ENCODE assay signal across 18 cellular contexts in the genomic region with DNA sequence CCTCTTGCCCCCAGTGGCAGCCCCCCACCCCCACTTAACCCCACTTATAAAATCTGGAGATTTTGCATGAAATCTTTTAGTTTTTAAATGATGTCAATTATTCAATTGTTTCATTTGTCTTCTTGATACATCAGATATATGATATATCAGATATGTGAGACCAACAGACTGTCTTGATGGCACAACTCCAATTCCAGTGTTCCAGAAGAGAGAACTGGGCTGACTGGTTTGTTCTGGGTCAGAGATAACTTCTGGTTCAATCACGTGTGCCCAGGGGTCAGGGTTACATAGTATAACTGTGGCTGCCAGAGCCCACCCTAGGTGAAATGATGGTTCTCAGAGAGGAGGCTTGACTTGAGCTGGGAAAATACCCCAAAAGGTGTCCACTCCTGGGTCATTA. TPM values are rescaled to one million over a fixed set of nuclear protein-coding genes. Genes with fewer than 3 reads are reported as not detected.
DNase-seq lines count a peak whose midpoint lies in the region; ATAC-seq and TF ChIP-seq lines count a peak whose summit lies in the region.
"Had no signal": no experiment of that assay in that cellular context is flagged by ENCODE, and none has a peak within 500 bp of the region (broad histone marks: within the 10 kb centered on the region; RNA-seq: fewer than 3 reads in every experiment).

No MANE protein-coding gene starts in this region.

- H4K20me1 ChIP-seq in HCT116 (ENCODE audit: insufficient read depth), result no peaks in the 10 kb centered on the region

- no peak for DNase-seq in activated CD4-positive, alpha-beta T cell treated with anti-CD3 and anti-CD28 coated beads, Interleukin-2, amount 10 ng/mL, durations not matched to agents 24 days and 14 days
- DNase-seq in activated CD4-positive, alpha-beta T cell treated with anti-CD3 and anti-CD28 coated beads for 1 hour, result no peak
- DNase-seq in HCT116 (ENCODE audit: low read depth, low spot score) (no peak), osteocyte (ENCODE audit: extremely low spot score, unreplicated experiment) (no peak), DMS 273 treated with DMSO at 0.1 percent for 48 hours (lab: John Stamatoyannopoulos, UW) (no peak), T-helper 1 cell (no peak), Caco-2 (no peak)
- DNase-seq in activated T-helper 2 cell treated with anti-CD3 and anti-CD28 coated beads, Interferon-gamma antibody, Interleukin-2, Interleukin-4, amounts not matched to agents 10 μg/mL and 5 μg/mL and 100 μg/mL, durations not matched to agents 14 hours and 24 hours and 36 hours (ENCODE audit: low spot score), result no peak
- DNase-seq: 8988T, DMS153, KG1, MM.1S, NCI-H1105, NCI-H1694 treated with DMSO at 0.1 percent for 48 hours, NCI-H2171, NCI-H82, SJCRH30 had no signal

- no peak overlapping the region for H3K9ac ChIP-seq in HCT116 (ENCODE audit: low read length)
- H3K9ac ChIP-seq: BLaER1 treated with 17β-estradiol and CSF1 and Interleukin-3, amounts not matched to agents 10 nM and 100 nM had no signal

- no peak for TF ChIP-seq POLR2A in HCT116 (IDR thresholded peaks at IDR 0.05; ENCODE audit: borderline replicate concordance, extremely low read depth, insufficient read depth, insufficient read length)

- peaks cover 7% of the 10 kb centered on the region for H3K27me3 Mint-ChIP-seq in activated CD4-positive, alpha-beta T cell treated with anti-CD3 and anti-CD28 coated beads, Interleukin-2, amount 10 ng/mL, durations not matched to agents 24 days and 14 days
- H3K27me3 Mint-ChIP-seq in activated T-helper 2 cell treated with anti-CD3 and anti-CD28 coated beads, Interferon-gamma antibody, Interleukin-2, Interleukin-4, amounts not matched to agents 10 μg/mL and 5 μg/mL and 100 μg/mL, durations not matched to agents 14 hours and 24 hours and 36 hours (ENCODE audit: low read depth), result peaks cover 1% of the 10 kb centered on the region
- H3K27me3 Mint-ChIP-seq in osteocyte (ENCODE audit: unreplicated experiment) (no peaks in the 10 kb centered on the region), Caco-2 (ENCODE audit: insufficient read depth, unreplicated experiment) (no peaks in the 10 kb centered on the region)

- peak overlapping the region; percentile 66 for H3K4me2 ChIP-seq in HCT116 (ENCODE audit: low read length)
- H3K4me2 ChIP-seq: BLaER1 treated with 17β-estradiol and CSF1 and Interleukin-3, amounts not matched to agents 10 nM and 100 nM had no signal

- TF ChIP-seq RAD21 in HCT116 (IDR thresholded peaks at IDR 0.05; ENCODE audit: low read depth), result no peak

- no peak overlapping the region for H3K27ac ChIP-seq in HCT116 (ENCODE audit: low read depth, low read length)
- H3K27ac ChIP-seq: BLaER1 treated with 17β-estradiol and CSF1 and Interleukin-3, amounts not matched to agents 10 nM and 100 nM; SJCRH30 had no signal

- H2AFZ ChIP-seq in HCT116 (ENCODE audit: low read depth, low read length, poor library complexity, severe bottlenecking), result no peak overlapping the region

- peak overlapping the region; percentile 93 for H3K27ac Mint-ChIP-seq in activated CD4-positive, alpha-beta T cell treated with anti-CD3 and anti-CD28 coated beads, Interleukin-2, amount 10 ng/mL, durations not matched to agents 24 days and 14 days
- peak overlapping the region; percentile 96 for H3K27ac Mint-ChIP-seq in activated T-helper 2 cell treated with anti-CD3 and anti-CD28 coated beads, Interferon-gamma antibody, Interleukin-2, Interleukin-4, amounts not matched to agents 10 μg/mL and 5 μg/mL and 100 μg/mL, durations not matched to agents 14 hours and 24 hours and 36 hours
- peak overlapping the region; percentile 41 for H3K27ac Mint-ChIP-seq in osteocyte (ENCODE audit: unreplicated experiment)
- H3K27ac Mint-ChIP-seq in Caco-2 (ENCODE audit: unreplicated experiment), result no peak overlapping the region

- H3K36me3 Mint-ChIP-seq in activated CD4-positive, alpha-beta T cell treated with anti-CD3 and anti-CD28 coated beads, Interleukin-2, amount 10 ng/mL, durations not matched to agents 24 days and 14 days (ENCODE audit: low read depth), result peaks cover 8% of the 10 kb centered on the region
- peaks cover 25% of the 10 kb centered on the region for H3K36me3 Mint-ChIP-seq in activated T-helper 2 cell treated with anti-CD3 and anti-CD28 coated beads, Interferon-gamma antibody, Interleukin-2, Interleukin-4, amounts not matched to agents 10 μg/mL and 5 μg/mL and 100 μg/mL, durations not matched to agents 14 hours and 24 hours and 36 hours (ENCODE audit: low read depth)
- H3K36me3 Mint-ChIP-seq in osteocyte (ENCODE audit: unreplicated experiment), result peaks cover 9% of the 10 kb centered on the region
- no peaks in the 10 kb centered on the region for H3K36me3 Mint-ChIP-seq in Caco-2 (ENCODE audit: insufficient read depth, unreplicated experiment)

- peaks cover 16% of the 10 kb centered on the region for H3K9me3 Mint-ChIP-seq in activated CD4-positive, alpha-beta T cell treated with anti-CD3 and anti-CD28 coated beads, Interleukin-2, amount 10 ng/mL, durations not matched to agents 24 days and 14 days
- peaks cover 41% of the 10 kb centered on the region for H3K9me3 Mint-ChIP-seq in activated T-helper 2 cell treated with anti-CD3 and anti-CD28 coated beads, Interferon-gamma antibody, Interleukin-2, Interleukin-4, amounts not matched to agents 10 μg/mL and 5 μg/mL and 100 μg/mL, durations not matched to agents 14 hours and 24 hours and 36 hours
- H3K9me3 Mint-ChIP-seq in osteocyte (ENCODE audit: unreplicated experiment) (peaks cover 8% of the 10 kb centered on the region), Caco-2 (ENCODE audit: unreplicated experiment) (no peaks in the 10 kb centered on the region)

- H3K4me1 Mint-ChIP-seq in activated CD4-positive, alpha-beta T cell treated with anti-CD3 and anti-CD28 coated beads, Interleukin-2, amount 10 ng/mL, durations not matched to agents 24 days and 14 days, result peaks cover 21% of the 10 kb centered on the region
- H3K4me1 Mint-ChIP-seq in activated T-helper 2 cell treated with anti-CD3 and anti-CD28 coated beads, Interferon-gamma antibody, Interleukin-2, Interleukin-4, amounts not matched to agents 10 μg/mL and 5 μg/mL and 100 μg/mL, durations not matched to agents 14 hours and 24 hours and 36 hours (ENCODE audit: low read depth), result peaks cover 24% of the 10 kb centered on the region
- H3K4me1 Mint-ChIP-seq in osteocyte (ENCODE audit: unreplicated experiment), result peaks cover 40% of the 10 kb centered on the region
- peaks cover 4% of the 10 kb centered on the region for H3K4me1 Mint-ChIP-seq in Caco-2 (ENCODE audit: low read depth, unreplicated experiment)

- TF ChIP-seq CTCF in HCT116 (IDR thresholded peaks at IDR 0.05 in 2 of 3, conservative IDR thresholded peaks at IDR 0.05 in 1 of 3; ENCODE audit: borderline replicate concordance in 1 of 3, insufficient read depth in 1 of 3, low read depth in 2 of 3, low read length in 2 of 3) (no peak), osteocyte (IDR thresholded peaks at IDR 0.05) (no peak), Caco-2 (IDR thresholded peaks at IDR 0.05; ENCODE audit: insufficient read depth in 1 of 2, low read depth in 1 of 2, low read length in 1 of 2, severe bottlenecking in 1 of 2, unreplicated experiment in 1 of 2) (no peak)

- H3K4me1 ChIP-seq in HCT116 (ENCODE audit: control insufficient read depth in 1 of 2, insufficient read depth in 2 of 2, low read length in 2 of 2) (peaks cover 3 to 51% of the 10 kb centered on the region in 2 experiments), Caco-2 (peaks cover 4% of the 10 kb centered on the region; the same call in 1 of the 2 replicates)
- H3K4me1 ChIP-seq: BLaER1 treated with 17β-estradiol and CSF1 and Interleukin-3, amounts not matched to agents 10 nM and 100 nM; SJCRH30 had no signal

- RAD21 ChIA-PET in HCT116 (lab: Charles Lee; ENCODE audit: low non-redundant PET in 1 of 2, low total read pairs in 2 of 2, uncharacterized antibody in 2 of 2, unreplicated experiment in 2 of 2), result interaction anchor here in 1 of 2 experiments (0.6 kb wide), 1 partner anchor 235 kb away, joined by 3 read pairs; no protein-coding TSS in a partner anchor

- CTCF ChIA-PET in HCT116 (lab: Charles Lee), result no interaction called here
- CTCF ChIA-PET in Caco-2 (lab: Charles Lee), result no interaction called here

- no peak for ATAC-seq in HCT116

- POLR2A ChIA-PET in HCT116 (lab: Charles Lee), result no interaction called here
- POLR2A ChIA-PET in Caco-2 (lab: Charles Lee), result no interaction called here

- H3K4me3 Mint-ChIP-seq in activated CD4-positive, alpha-beta T cell treated with anti-CD3 and anti-CD28 coated beads, Interleukin-2, amount 10 ng/mL, durations not matched to agents 24 days and 14 days, result no peak overlapping the region
- no peak overlapping the region for H3K4me3 Mint-ChIP-seq in activated T-helper 2 cell treated with anti-CD3 and anti-CD28 coated beads, Interferon-gamma antibody, Interleukin-2, Interleukin-4, amounts not matched to agents 10 μg/mL and 5 μg/mL and 100 μg/mL, durations not matched to agents 14 hours and 24 hours and 36 hours (ENCODE audit: low read depth)
- H3K4me3 Mint-ChIP-seq in osteocyte (ENCODE audit: unreplicated experiment), result no peak overlapping the region
- no peak overlapping the region for H3K4me3 Mint-ChIP-seq in Caco-2 (ENCODE audit: unreplicated experiment)

- intact Hi-C loops in activated CD4-positive, alpha-beta T cell treated with anti-CD3 and anti-CD28 coated beads, Interleukin-2, amount 10 ng/mL, durations not matched to agents 24 days and 14 days (cut with micrococcal nuclease), result loop anchor here (1.0 to 5.0 kb wide), 3 partner anchors 33 to 403 kb away; partner anchors contain the start of genes ATG7 and VGLL4
- intact Hi-C loops in HCT116 (cut with micrococcal nuclease) (loop anchor here (5.0 to 10.0 kb wide), 2 partner anchors 413 to 595 kb away; no protein-coding TSS in a partner anchor), Caco-2 (cut with micrococcal nuclease; ENCODE audit: unreplicated experiment) (loop anchor here (5.0 kb wide), 1 partner anchor 413 kb away; no protein-coding TSS in a partner anchor)
- intact Hi-C loops in activated T-helper 2 cell treated with anti-CD3 and anti-CD28 coated beads, Interferon-gamma antibody, Interleukin-2, Interleukin-4, amounts not matched to agents 10 μg/mL and 5 μg/mL and 100 μg/mL, durations not matched to agents 14 hours and 24 hours and 36 hours (cut with micrococcal nuclease), result loop anchor here (2.0 to 5.0 kb wide), 4 partner anchors 33 to 403 kb away; partner anchors contain the start of genes ATG7 and VGLL4

- no TSS peak for BruUV-seq in HCT116 (replicated peaks; lab: Mats Ljungman, UMichigan)
- BruUV-seq in Caco-2 (replicated peaks; lab: Mats Ljungman, UMichigan), result no TSS peak

- no peaks in the 10 kb centered on the region for H3K9me2 ChIP-seq in HCT116 (ENCODE audit: insufficient read depth)

- H3K9me3 ChIP-seq in HCT116 (ENCODE audit: control insufficient read depth in 1 of 2, insufficient read depth in 1 of 2, low read depth in 1 of 2, low read length in 2 of 2) (no peaks in the 10 kb centered on the region), Caco-2 (no peaks in the 10 kb centered on the region)

- peaks cover 7% of the 10 kb centered on the region; the same call in 1 of the 2 replicates for H3K79me2 ChIP-seq in HCT116 (ENCODE audit: insufficient read depth, low read length)

- H3K36me3 ChIP-seq in HCT116 (ENCODE audit: control insufficient read depth in 1 of 2, insufficient read depth in 2 of 2, low read length in 2 of 2), result no peaks in the 10 kb centered on the region
- no peaks in the 10 kb centered on the region for H3K36me3 ChIP-seq in Caco-2 (ENCODE audit: control insufficient read depth, insufficient read depth, low read length)
- H3K36me3 ChIP-seq: SJCRH30 had no signal

- H3K27me3 ChIP-seq in HCT116 (ENCODE audit: insufficient read depth, low read length) (no peaks in the 10 kb centered on the region), Caco-2 (replicated peaks; ENCODE audit: control insufficient read depth, insufficient read depth, low read length) (no peaks in the 10 kb centered on the region)
- H3K27me3 ChIP-seq: BLaER1 treated with 17β-estradiol and CSF1 and Interleukin-3, amounts not matched to agents 10 nM and 100 nM; SJCRH30 had no signal

- H3K4me3 ChIP-seq in HCT116 (replicated peaks in 1 of 2; ENCODE audit: low read depth in 1 of 2, low read length in 2 of 2), result no peak overlapping the region
- H3K4me3 ChIP-seq in Caco-2 (ENCODE audit: low read depth, low read length), result no peak overlapping the region
- H3K4me3 ChIP-seq: BLaER1 treated with 17β-estradiol and CSF1 and Interleukin-3, amounts not matched to agents 10 nM and 100 nM; SJCRH30 had no signal

RNA-seq across cellular contexts. Expression of gene ATG7, which starts 32.4 kb away (rescaled TPM):
- total RNA-seq in activated CD4-positive, alpha-beta T cell treated with anti-CD3 and anti-CD28 coated beads, Interleukin-2, amount 10 ng/mL, durations not matched to agents 24 days and 14 days, result 37.7 and 41.4 TPM in 2 replicates
- 29.3 TPM for total RNA-seq in HCT116 (2021; ENCODE audit: unreplicated experiment)
- polyA plus RNA-seq in HCT116 (2012), result 15.4 and 19.5 TPM in 2 replicates
- 44.1 and 45.2 TPM in 2 replicates for total RNA-seq in activated T-helper 2 cell treated with anti-CD3 and anti-CD28 coated beads, Interferon-gamma antibody, Interleukin-2, Interleukin-4, amounts not matched to agents 10 μg/mL and 5 μg/mL and 100 μg/mL, durations not matched to agents 14 hours and 24 hours and 36 hours
- total RNA-seq in osteocyte, result 42.5 and 45.1 TPM in 2 replicates
- total RNA-seq in Caco-2 (2022), result 24.4 and 28.6 TPM in 2 replicates
